26 cellular contexts compared by ENCODE assay signal in genomic region chr22:36934940-36935610, GRCh38. TPM values are rescaled to one million over a fixed set of nuclear protein-coding genes. Genes with fewer than 3 reads are reported as not detected.
A peak's percentile ranks its signal among the peaks of the same experiment; 100 is the strongest.
DNase-seq lines count a peak whose midpoint lies in the region; ATAC-seq lines count a peak whose summit lies in the region.
"Had no signal": no experiment of that assay in that cellular context is flagged by ENCODE, and none has a peak within 500 bp of the region (broad histone marks: within the 10 kb centered on the region; RNA-seq: fewer than 3 reads in every experiment).

No MANE protein-coding gene starts in this region.

- H3K27ac Mint-ChIP-seq in activated CD8-positive, alpha-beta memory T cell treated with anti-CD3 and anti-CD28 coated beads, Interleukin-2, amount 10 ng/mL, durations not matched to agents 7 days and 5 days = no peak overlapping the region
- no peak overlapping the region for H3K27ac Mint-ChIP-seq in T-helper 17 cell
- H3K27ac Mint-ChIP-seq: CD4-positive, alpha-beta T cell; HFFc6 had no signal

- no peak overlapping the region for H2AFZ ChIP-seq in neuronal stem cell (ENCODE audit: low read length)
- H2AFZ ChIP-seq: GM23248 had no signal

- no peak overlapping the region for H3K9ac ChIP-seq in neuronal stem cell (ENCODE audit: low read depth, low read length, poor library complexity)
- H3K9ac ChIP-seq: BLaER1 treated with 17β-estradiol and CSF1 and Interleukin-3, amounts not matched to agents 10 nM and 100 nM; GM23248 had no signal

- CTCF ChIA-PET in activated CD8-positive, alpha-beta memory T cell treated with anti-CD3 and anti-CD28 coated beads, Interleukin-2, amount 10 ng/mL, durations not matched to agents 7 days and 5 days (lab: Charles Lee) = interaction anchor here (1.6 to 2.9 kb wide), 2 partner anchors 43 to 79 kb away, joined by 7 to 10 read pairs; no protein-coding TSS in a partner anchor

- H3K9me3 Mint-ChIP-seq in activated CD8-positive, alpha-beta memory T cell treated with anti-CD3 and anti-CD28 coated beads, Interleukin-2, amount 10 ng/mL, durations not matched to agents 7 days and 5 days (ENCODE audit: low read depth) = no peaks in the 10 kb centered on the region
- H3K9me3 Mint-ChIP-seq: CD4-positive, alpha-beta T cell; HFFc6; IgD-negative memory B cell had no signal

- H3K79me1 ChIP-seq in neuronal stem cell (ENCODE audit: low read depth, low read length) = no peaks in the 10 kb centered on the region

- H4K91ac ChIP-seq in neuronal stem cell (ENCODE audit: low read depth, low read length, poor library complexity) = no peak overlapping the region

- H3K36me3 ChIP-seq in H7 (replicated peaks; ENCODE audit: control insufficient read depth, insufficient read depth, low read length) (no peaks in the 10 kb centered on the region), neuronal stem cell (replicated peaks in 1 of 2; ENCODE audit: control insufficient read depth in 2 of 2, insufficient read depth in 2 of 2, low read length in 2 of 2) (no peaks in the 10 kb centered on the region)
- H3K36me3 ChIP-seq: HAP-1 had no signal

- peak overlapping the region; percentile 72 for H2AK5ac ChIP-seq in neuronal stem cell (ENCODE audit: low read depth, low read length)

- no peak overlapping the region for H3K4me2 ChIP-seq in neuronal stem cell (ENCODE audit: insufficient read depth, low read length, poor library complexity, severe bottlenecking)
- H3K4me2 ChIP-seq: BLaER1 treated with 17β-estradiol and CSF1 and Interleukin-3, amounts not matched to agents 10 nM and 100 nM had no signal

- H3K27me3 ChIP-seq in H7 (ENCODE audit: control insufficient read depth, insufficient read depth, low read length) (no peaks in the 10 kb centered on the region), neuronal stem cell (ENCODE audit: control insufficient read depth in 3 of 3, insufficient read depth in 3 of 3, low read depth in 1 of 3, low read length in 3 of 3) (peaks cover 0 to 24% (median 0%) of the 10 kb centered on the region in 3 experiments)
- H3K27me3 ChIP-seq: BLaER1 treated with 17β-estradiol and CSF1 and Interleukin-3, amounts not matched to agents 10 nM and 100 nM had no signal

- H3K36me3 Mint-ChIP-seq in activated CD8-positive, alpha-beta memory T cell treated with anti-CD3 and anti-CD28 coated beads, Interleukin-2, amount 10 ng/mL, durations not matched to agents 7 days and 5 days = no peaks in the 10 kb centered on the region
- no peaks in the 10 kb centered on the region for H3K36me3 Mint-ChIP-seq in T-helper 17 cell (ENCODE audit: low read depth)

- H4K8ac ChIP-seq in neuronal stem cell (ENCODE audit: low read depth, low read length) = no peak overlapping the region

- H3K4me3 ChIP-seq in H7 (ENCODE audit: insufficient read depth, low read depth, low read length) (no peak overlapping the region), neuronal stem cell (ENCODE audit: low read length in 2 of 2) (no peak overlapping the region)
- H3K4me3 ChIP-seq: BLaER1 treated with 17β-estradiol and CSF1 and Interleukin-3, amounts not matched to agents 10 nM and 100 nM; GM23248; HAP-1; SK-N-MC had no signal

- no peak overlapping the region for H3K18ac ChIP-seq in neuronal stem cell (ENCODE audit: low read length)

- no peak overlapping the region for H2BK120ac ChIP-seq in neuronal stem cell (ENCODE audit: low read depth, low read length)

- H3K4me3 Mint-ChIP-seq in activated CD8-positive, alpha-beta memory T cell treated with anti-CD3 and anti-CD28 coated beads, Interleukin-2, amount 10 ng/mL, durations not matched to agents 7 days and 5 days = no peak overlapping the region
- H3K4me3 Mint-ChIP-seq in T-helper 17 cell = no peak overlapping the region
- H3K4me3 Mint-ChIP-seq: CD4-positive, alpha-beta T cell; HFFc6 had no signal

- H3K27ac ChIP-seq in neuronal stem cell (replicated peaks; ENCODE audit: low read length) = no peak overlapping the region
- H3K27ac ChIP-seq: BLaER1 treated with 17β-estradiol and CSF1 and Interleukin-3, amounts not matched to agents 10 nM and 100 nM; GM23248; SK-N-MC had no signal

- no peak overlapping the region for H3K23ac ChIP-seq in neuronal stem cell (ENCODE audit: low read depth, low read length, poor library complexity)

- no CpG with 5 or more reads among the region's 10 CpGs for WGBS in neuronal stem cell (ENCODE audit: extremely low coverage in 2 of 2, insufficient read length in 2 of 2, insufficient replicate concordance in 1 of 2), 2 donors

- H2BK15ac ChIP-seq in neuronal stem cell (ENCODE audit: low read length) = no peak overlapping the region

- peak; percentile 29 for DNase-seq in activated CD8-positive, alpha-beta memory T cell treated with anti-CD3 and anti-CD28 coated beads, Interleukin-2, amount 10 ng/mL, durations not matched to agents 7 days and 5 days
- DNase-seq in activated CD8-positive, alpha-beta memory T cell treated with anti-CD3 and anti-CD28 coated beads, Interleukin-2, amount 50 U/mL, for 48 hours = no peak
- DNase-seq in H7 = peak; percentile 31
- no peak for DNase-seq in neuronal stem cell (ENCODE audit: low spot score)
- no peak for DNase-seq in NCI-H146 treated with DMSO at 0.1 percent for 48 hours (lab: John Stamatoyannopoulos, UW; ENCODE audit: unreplicated experiment)
- DNase-seq in T-helper 17 cell = no peak
- DNase-seq: AML-193; CD4-positive, alpha-beta T cell; DMS53; GM23248; HFFc6; NCI-H1092 treated with DMSO at 0.1 percent for 48 hours; NCI-H1436; NCI-H1930; NCI-H2107; NCI-H524; NCI-H748 treated with DMSO at 0.1 percent for 48 hours; SIG-M5 had no signal

- no peak overlapping the region for H3K14ac ChIP-seq in neuronal stem cell (ENCODE audit: low read length)

- no peak overlapping the region for H2BK5ac ChIP-seq in neuronal stem cell (ENCODE audit: low read length)

- H3K9me3 ChIP-seq in neuronal stem cell (replicated peaks in 1 of 2; ENCODE audit: control insufficient read depth in 2 of 2, insufficient read depth in 1 of 2, low read depth in 1 of 2, low read length in 2 of 2) (no peaks in the 10 kb centered on the region), T-helper 17 cell (ENCODE audit: control insufficient read depth, low read length, poor library complexity, severe bottlenecking) (no peaks in the 10 kb centered on the region)
- H3K9me3 ChIP-seq: BLaER1 treated with 17β-estradiol and CSF1 and Interleukin-3, amounts not matched to agents 10 nM and 100 nM; HAP-1 had no signal

- peaks cover 0 to 2% of the 10 kb centered on the region in 2 donors for H3K4me1 ChIP-seq in neuronal stem cell (ENCODE audit: control insufficient read depth in 2 of 2, insufficient read depth in 1 of 2, low read depth in 1 of 2, low read length in 2 of 2)
- H3K4me1 ChIP-seq: HAP-1 had no signal

- no peak overlapping the region for H3K4ac ChIP-seq in neuronal stem cell (ENCODE audit: low read length)

- no peak overlapping the region for H2BK12ac ChIP-seq in neuronal stem cell (ENCODE audit: low read length)

- peaks cover 4% of the 10 kb centered on the region for H3K4me1 Mint-ChIP-seq in activated CD8-positive, alpha-beta memory T cell treated with anti-CD3 and anti-CD28 coated beads, Interleukin-2, amount 10 ng/mL, durations not matched to agents 7 days and 5 days
- H3K4me1 Mint-ChIP-seq in T-helper 17 cell = peaks cover 6% of the 10 kb centered on the region

- ATAC-seq in activated CD8-positive, alpha-beta memory T cell treated with anti-CD3 and anti-CD28 coated beads, Interleukin-2, amount 10 ng/mL, durations not matched to agents 7 days and 5 days = no peak
- ATAC-seq in HG02973 (IDR thresholded peaks at IDR 0.05; ENCODE audit: unreplicated experiment) = no peak
- ATAC-seq in T-helper 17 cell = no peak

- peaks cover 4% of the 10 kb centered on the region for H3K27me3 Mint-ChIP-seq in activated CD8-positive, alpha-beta memory T cell treated with anti-CD3 and anti-CD28 coated beads, Interleukin-2, amount 10 ng/mL, durations not matched to agents 7 days and 5 days
- H3K27me3 Mint-ChIP-seq in T-helper 17 cell = peaks cover 4% of the 10 kb centered on the region
- H3K27me3 Mint-ChIP-seq: CD4-positive, alpha-beta T cell; IgD-negative memory B cell had no signal

RNA-seq across cellular contexts. Expression of gene CSF2RB, which starts 21.6 kb away (rescaled TPM):
- 10 to 100 TPM in 1 of 2 experiments, 1 to 10 TPM in 1; 3.0 to 26.9 TPM for total RNA-seq in activated CD8-positive, alpha-beta memory T cell treated with anti-CD3 and anti-CD28 coated beads, Interleukin-2, amount 10 ng/mL, durations not matched to agents 7 days and 5 days
- total RNA-seq in H7 (2014; rRNA removed; shearing (Covaris generic)) = not detected in 2 replicates
- 0.01 TPM for polyA plus RNA-seq in neuronal stem cell (2013, experiment 1 of 2)
- 0.01 TPM for polyA plus RNA-seq in neuronal stem cell (2013, experiment 2 of 2)
- 1 to 10 TPM; 5.1 to 8.0 TPM for total RNA-seq in T-helper 17 cell
- total RNA-seq: A172, Daoy had no signal
- polyA plus RNA-seq: AG04450 had no signal

Comparison
In these comparisons a context has a peak if more than half of its experiments do, and no peak if none do; other contexts are left out.
1. DNase-seq: peak in activated CD8-positive, alpha-beta memory T cell treated with anti-CD3 and anti-CD28 coated beads, Interleukin-2, amount 10 ng/mL, durations not matched to agents 7 days and 5 days (single experiment) and H7 (single experiment); none in activated CD8-positive, alpha-beta memory T cell treated with anti-CD3 and anti-CD28 coated beads, Interleukin-2, amount 50 U/mL, for 48 hours (single experiment), neuronal stem cell (single experiment), NCI-H146 treated with DMSO at 0.1 percent for 48 hours (single experiment) and T-helper 17 cell (0 of 3).